In the genomic region with DNA sequence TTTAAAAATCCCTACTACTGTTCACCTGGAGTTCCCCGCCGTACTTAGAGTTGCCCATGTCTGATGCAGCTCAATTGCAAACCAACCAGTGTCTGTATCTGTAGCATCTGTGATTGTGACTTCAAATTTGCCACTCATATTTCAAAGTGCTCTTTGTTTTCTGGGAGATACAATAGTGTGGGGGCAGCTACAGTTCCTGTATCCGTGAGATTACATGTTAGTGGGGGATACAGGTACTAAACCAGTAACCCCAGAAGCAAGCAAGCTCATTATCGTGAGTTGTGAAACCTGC, we compare ENCODE assay signal across 14 cellular contexts.
"Had no signal": no experiment of that assay in that cellular context is flagged by ENCODE, and none has a peak within 500 bp of the region (broad histone marks: within the 10 kb centered on the region; RNA-seq: fewer than 3 reads in every experiment).

No MANE protein-coding gene starts in this region.

- H3K36me3 ChIP-seq: ascending aorta, esophagus muscularis mucosa, gastroesophageal sphincter, heart right ventricle, left ventricle myocardium inferior, spleen, upper lobe of left lung had no signal

- DNase-seq: activated gamma-delta T cell; effector CD4-positive, alpha-beta T cell; left ventricle myocardium inferior; spleen; stimulated activated CD4-positive, alpha-beta T cell treated with anti-CD3 and anti-CD28 coated beads, Interleukin-4, amount 100 ng/mL, for 4 hours had no signal

- ATAC-seq: activated CD4-positive, CD25-positive, alpha-beta regulatory T cell treated with anti-CD3 and anti-CD28 coated beads, Interleukin-2, amount 50 U/mL, for 24 hours; gastroesophageal sphincter; stimulated activated memory B cell treated with anti-CD40 and anti-IgM and Interleukin-4, amounts not matched to agents 10 μg/mL and 1 μg/mL and 100 μg/mL, for 72 hours had no signal

- H3K27ac ChIP-seq: ascending aorta, esophagus muscularis mucosa, gastroesophageal sphincter, heart right ventricle, left ventricle myocardium inferior, spleen, testis, upper lobe of left lung had no signal

- H3K27me3 ChIP-seq: ascending aorta, esophagus muscularis mucosa, gastroesophageal sphincter, heart right ventricle, testis, upper lobe of left lung had no signal

- H3K4me1 ChIP-seq: ascending aorta, left ventricle myocardium inferior, spleen, testis, upper lobe of left lung had no signal

- H3K9me3 ChIP-seq: ascending aorta, esophagus muscularis mucosa, gastroesophageal sphincter, heart right ventricle, left ventricle myocardium inferior, mucosa of descending colon, spleen, testis, upper lobe of left lung had no signal

- H3K4me3 ChIP-seq: ascending aorta, esophagus muscularis mucosa, gastroesophageal sphincter, heart right ventricle, left ventricle myocardium inferior, mucosa of descending colon, spleen, testis, upper lobe of left lung had no signal
